Comparison of ENCODE assay signal across 8 cellular contexts in genomic region chr18:80247403-80247916, GRCh38. TPM values are rescaled to one million over a fixed set of nuclear protein-coding genes. Genes with fewer than 3 reads are reported as not detected.
DNase-seq lines count a peak whose midpoint lies in the region; ATAC-seq and TF ChIP-seq lines count a peak whose summit lies in the region.

Gene PARD6G (minus strand): TSS chr18:80247514. CDS start chr18:80247348, 166 bp downstream.

- H3K36me3 Mint-ChIP-seq in CD4-positive, alpha-beta memory T cell = no peaks in the 10 kb centered on the region
- no peaks in the 10 kb centered on the region for H3K36me3 Mint-ChIP-seq in activated naive CD8-positive, alpha-beta T cell treated with anti-CD3 and anti-CD28 coated beads, Interleukin-2, amount 50 U/mL, for 24 hours (ENCODE audit: low read depth)

- TF ChIP-seq POLR2A in tibial nerve (IDR thresholded peaks at IDR 0.05) = no peak

- H3K27me3 ChIP-seq in CD4-positive, alpha-beta memory T cell (ENCODE audit: insufficient read depth, low read length) = peaks cover 4% of the 10 kb centered on the region
- H3K27me3 ChIP-seq in heart right ventricle (peaks cover 0 to 33% (median 7%) of the 10 kb centered on the region in 7 donors), tibial nerve (no peaks in the 10 kb centered on the region)

- H3K9me3 ChIP-seq in CD4-positive, alpha-beta memory T cell (ENCODE audit: control insufficient read depth in 1 of 2, low read length in 2 of 2) = no peaks in the 10 kb centered on the region
- H3K9me3 ChIP-seq in SK-N-MC (ENCODE audit: low read depth, low read length) (no peaks in the 10 kb centered on the region), heart right ventricle (no peaks in the 10 kb centered on the region), tibial nerve (no peaks in the 10 kb centered on the region)

- peak in 3 of 5 donors; percentile 21 to 50 (median 38) for DNase-seq in CD4-positive, alpha-beta memory T cell
- DNase-seq in LHCN-M2 (ENCODE audit: low read depth) (peak; percentile 45), SK-N-MC (ENCODE audit: low read depth, low spot score) (no peak), heart right ventricle (peak; percentile 82 to 87), pons (ENCODE audit: low spot score) (peak; percentile 75), tibial nerve (ENCODE audit: low spot score in 2 of 2) (peak; percentile 54 to 61)
- peak; percentile 67 for DNase-seq in activated naive CD8-positive, alpha-beta T cell treated with anti-CD3 and anti-CD28 coated beads, Interleukin-2, amount 50 U/mL, for 24 hours

- peaks cover 15 to 17% of the 10 kb centered on the region in 2 donors for H3K27me3 Mint-ChIP-seq in CD4-positive, alpha-beta memory T cell
- H3K27me3 Mint-ChIP-seq in activated naive CD8-positive, alpha-beta T cell treated with anti-CD3 and anti-CD28 coated beads, Interleukin-2, amount 50 U/mL, for 24 hours = peaks cover 34% of the 10 kb centered on the region

- peak within 1 kb of the TSS; percentile 27 to 76 (median 66) for H3K4me3 Mint-ChIP-seq in CD4-positive, alpha-beta memory T cell
- no peak within 1 kb of the TSS for H3K4me3 Mint-ChIP-seq in activated naive CD8-positive, alpha-beta T cell treated with anti-CD3 and anti-CD28 coated beads, Interleukin-2, amount 50 U/mL, for 24 hours

- H3K4me1 ChIP-seq in CD4-positive, alpha-beta memory T cell (ENCODE audit: insufficient read depth, low read length) = no peaks in the 10 kb centered on the region
- peaks cover 0 to 16% (median 10%) of the 10 kb centered on the region in 9 donors for H3K4me1 ChIP-seq in heart right ventricle
- peaks cover 0 to 17% (median 6%) of the 10 kb centered on the region in 4 donors for H3K4me1 ChIP-seq in tibial nerve

- peaks cover 0 to 20% (median 5%) of the 10 kb centered on the region in 4 donors for H3K4me1 Mint-ChIP-seq in CD4-positive, alpha-beta memory T cell
- peaks cover 8% of the 10 kb centered on the region for H3K4me1 Mint-ChIP-seq in activated naive CD8-positive, alpha-beta T cell treated with anti-CD3 and anti-CD28 coated beads, Interleukin-2, amount 50 U/mL, for 24 hours

- intact Hi-C loops in CD4-positive, alpha-beta memory T cell (cut with micrococcal nuclease) = no loop called here
- intact Hi-C loops in heart right ventricle (cut with DNase I) = no loop called here

- TF ChIP-seq EP300 in tibial nerve (IDR thresholded peaks at IDR 0.05) = no peak

- H3K4me3 ChIP-seq in CD4-positive, alpha-beta memory T cell (ENCODE audit: low read length in 2 of 2) = no peak within 1 kb of the TSS
- H3K4me3 ChIP-seq in SK-N-MC (peak within 1 kb of the TSS; percentile 82), heart right ventricle (peak within 1 kb of the TSS; percentile 67 to 91 (median 79)), tibial nerve (peak within 1 kb of the TSS; percentile 55 to 94 (median 70))

- peak within 1 kb of the TSS; percentile 71 for H3K9ac ChIP-seq in SK-N-MC (ENCODE audit: insufficient read length)

- H3K36me3 ChIP-seq in CD4-positive, alpha-beta memory T cell (ENCODE audit: insufficient read depth, low read length) = no peaks in the 10 kb centered on the region
- H3K36me3 ChIP-seq in SK-N-MC (ENCODE audit: insufficient read depth, low read length) (no peaks in the 10 kb centered on the region), heart right ventricle (no peaks in the 10 kb centered on the region), tibial nerve (no peaks in the 10 kb centered on the region)

- ATAC-seq in GM21515 (IDR thresholded peaks at IDR 0.05; ENCODE audit: unreplicated experiment) (peak; percentile 54), heart right ventricle (peak; percentile 88 to 96 (median 93))
- peak; percentile 59 for ATAC-seq in activated naive CD8-positive, alpha-beta T cell treated with anti-CD3 and anti-CD28 coated beads, Interleukin-2, amount 50 U/mL, for 24 hours

- peaks cover 0 to 3% (median 0%) of the 10 kb centered on the region in 8 donors for H3K9me3 Mint-ChIP-seq in CD4-positive, alpha-beta memory T cell
- no peaks in the 10 kb centered on the region for H3K9me3 Mint-ChIP-seq in activated naive CD8-positive, alpha-beta T cell treated with anti-CD3 and anti-CD28 coated beads, Interleukin-2, amount 50 U/mL, for 24 hours

- POLR2A ChIA-PET in CD4-positive, alpha-beta memory T cell (lab: Charles Lee; ENCODE audit: partially characterized antibody) = no interaction called here

- peak in 4 of 9 donors; percentile 16 to 36 (median 32) for TF ChIP-seq CTCF in heart right ventricle (IDR thresholded peaks at IDR 0.05)
- peak in 2 of 5 experiments; percentile 25 to 28 for TF ChIP-seq CTCF in tibial nerve (IDR thresholded peaks at IDR 0.05)

- no peak within 1 kb of the TSS for H3K27ac ChIP-seq in CD4-positive, alpha-beta memory T cell (ENCODE audit: low read depth, low read length)
- H3K27ac ChIP-seq in SK-N-MC (no peak within 1 kb of the TSS), heart right ventricle (peak within 1 kb of the TSS in 3 of 10 donors; percentile 3 to 60 (median 35)), tibial nerve (peak within 1 kb of the TSS; percentile 50 to 82 (median 70))

- CTCF ChIA-PET in CD4-positive, alpha-beta memory T cell (lab: Charles Lee; ENCODE audit: partially characterized antibody) = interaction anchor here (1.0 kb wide), 1 partner anchor 9 kb away, joined by 3 read pairs; no protein-coding TSS in a partner anchor

- H3K27ac Mint-ChIP-seq in CD4-positive, alpha-beta memory T cell = no peak within 1 kb of the TSS
- no peak within 1 kb of the TSS for H3K27ac Mint-ChIP-seq in activated naive CD8-positive, alpha-beta T cell treated with anti-CD3 and anti-CD28 coated beads, Interleukin-2, amount 50 U/mL, for 24 hours

- WGBS in heart right ventricle, 2 donors = 0 to 1% methylated on average over 35 to 60 of the region's 60 CpGs
- WGBS in tibial nerve, 2 donors = 0 to 2% methylated on average over 6 of the region's 60 CpGs

RNA-seq across cellular contexts. Expression of gene PARD6G, which starts in this region (rescaled TPM):
- total RNA-seq in CD4-positive, alpha-beta memory T cell = 1 to 10 TPM in 1 of 2 experiments, under 1 TPM in 1; 0.28 to 1.3 TPM
- under 1 TPM in 1 of 2 donors, not detected in 1; 0.13 TPM for polyA plus RNA-seq in CD4-positive, alpha-beta memory T cell
- total RNA-seq in LHCN-M2 (2014; rRNA removed) (1.6 and 2.8 TPM in 2 replicates), heart right ventricle (1 to 10 TPM; 1.2 to 3.8 (median 2.6) TPM), tibial nerve (10 to 100 TPM; 10.2 to 10.7 (median 10.4) TPM)
- 2.5 TPM for polyA plus RNA-seq in LHCN-M2 (2012)
- polyA plus RNA-seq in heart right ventricle = 1 to 10 TPM in 1 of 2 donors, under 1 TPM in 1; 0.77 to 2.9 TPM

Comparison
In these comparisons a context has a peak if more than half of its experiments do, and no peak if none do; other contexts are left out.
1. H3K27ac ChIP-seq: peak in tibial nerve (4 of 4); none in CD4-positive, alpha-beta memory T cell (single experiment) and SK-N-MC (single experiment).
2. H3K4me3 ChIP-seq: peak in SK-N-MC (single experiment), heart right ventricle (10 of 10) and tibial nerve (4 of 4); none in CD4-positive, alpha-beta memory T cell (0 of 2).
3. Peak in every context shown above with its lines, with median percentiles within 50 percentile points of each other: ATAC-seq.